ENCODE assay signal across 8 cellular contexts in the genomic region with DNA sequence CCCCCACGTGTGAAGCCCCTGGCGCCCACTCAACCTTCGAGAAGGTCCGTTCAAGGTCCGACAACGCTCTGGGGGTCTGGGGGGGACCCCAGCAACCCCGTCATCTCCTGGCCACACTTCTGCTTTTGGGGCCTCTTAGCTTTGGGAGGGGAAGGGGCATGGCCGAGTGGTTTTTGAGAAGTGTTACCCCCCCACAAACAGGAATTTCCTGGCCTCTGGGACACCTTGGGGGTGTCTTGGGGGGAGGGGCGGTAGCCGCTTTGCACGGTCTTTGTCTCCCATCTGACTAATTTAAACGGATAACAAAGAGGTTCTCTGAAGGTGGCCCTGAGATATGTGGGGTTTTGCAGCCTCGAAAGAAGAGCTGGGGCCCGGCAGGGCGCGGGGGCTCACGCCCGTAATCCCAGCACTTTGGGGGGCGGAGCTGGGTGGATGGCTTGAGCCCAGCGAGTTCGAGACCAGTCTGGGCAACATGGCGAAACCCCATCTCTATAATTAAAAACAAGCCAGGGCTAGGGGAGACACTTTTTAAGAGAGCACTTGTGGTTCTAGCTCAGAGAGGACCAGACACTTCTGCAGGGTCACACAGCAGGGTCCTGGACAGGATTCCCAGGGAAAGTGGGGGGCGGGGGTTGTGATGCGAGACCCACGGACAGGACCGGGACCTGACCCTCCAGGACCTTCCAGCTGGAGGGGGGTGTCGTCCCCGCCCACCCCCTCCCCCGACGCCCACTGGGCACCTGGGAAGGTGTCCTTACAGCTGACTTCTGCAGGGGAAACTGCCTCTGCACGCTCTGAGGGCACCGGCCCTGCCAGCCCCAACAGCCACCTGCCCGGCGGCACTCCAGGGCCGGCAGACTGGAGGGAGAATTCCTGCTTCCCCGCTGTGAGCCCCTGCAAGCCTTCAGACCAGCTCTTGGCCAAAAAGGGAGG. TPM values are rescaled to one million over a fixed set of nuclear protein-coding genes. Genes with fewer than 3 reads are reported as not detected.
DNase-seq lines count a peak whose midpoint lies in the region; ATAC-seq and TF ChIP-seq lines count a peak whose summit lies in the region.

No MANE protein-coding gene starts in this region.

- H3K27ac Mint-ChIP-seq in chondrocyte (ENCODE audit: unreplicated experiment) = peak overlapping the region; percentile 91

- WGBS in thyroid gland, 2 donors = 3 to 7% methylated on average over 17 to 20 of the region's 36 CpGs

- H3K27me3 ChIP-seq in lower lobe of right lung (ENCODE audit: low read depth) = no peaks in the 10 kb centered on the region
- no peaks in the 10 kb centered on the region for H3K27me3 ChIP-seq in thyroid gland

- TF ChIP-seq CTCF in chondrocyte (IDR thresholded peaks at IDR 0.05) (no peak), lower lobe of right lung (IDR thresholded peaks at IDR 0.05) (no peak), thyroid gland (IDR thresholded peaks at IDR 0.05) (no peak)

- no peaks in the 10 kb centered on the region for H3K9me3 ChIP-seq in lower lobe of right lung
- no peaks in the 10 kb centered on the region for H3K9me3 ChIP-seq in thyroid gland

- H3K4me1 Mint-ChIP-seq in chondrocyte (ENCODE audit: low read depth) = peaks cover 33% of the 10 kb centered on the region

- peak overlapping the region; percentile 91 for H3K4me3 ChIP-seq in lower lobe of right lung
- H3K4me3 ChIP-seq in thyroid gland (replicated peaks in 1 of 3) = peak overlapping the region; percentile 84 to 91 (median 86)

- peaks cover 18% of the 10 kb centered on the region for H3K36me3 ChIP-seq in lower lobe of right lung
- H3K36me3 ChIP-seq in thyroid gland = peaks cover 5 to 6% of the 10 kb centered on the region in 2 donors

- H3K4me3 Mint-ChIP-seq in chondrocyte (ENCODE audit: unreplicated experiment) = peak overlapping the region; percentile 91

- H3K9me3 Mint-ChIP-seq in chondrocyte (ENCODE audit: low read depth) = no peaks in the 10 kb centered on the region

- DNase-seq in NCI-H748 (lab: John Stamatoyannopoulos, UW; ENCODE audit: unreplicated experiment) (peak; percentile 27), NCI-H748 treated with DMSO at 0.1 percent for 48 hours (lab: John Stamatoyannopoulos, UW) (no peak), chondrocyte (ENCODE audit: low spot score) (no peak), lower lobe of right lung (no peak), thyroid gland (peak; percentile 60 to 71), hypothalamus (lab: John Stamatoyannopoulos, UW) (no peak), NCI-H1436 (lab: John Stamatoyannopoulos, UW) (no peak)

- peaks cover 54% of the 10 kb centered on the region for H3K4me1 ChIP-seq in lower lobe of right lung
- peaks cover 22 to 47% of the 10 kb centered on the region in 2 donors for H3K4me1 ChIP-seq in thyroid gland

- peaks cover 5% of the 10 kb centered on the region for H3K36me3 Mint-ChIP-seq in chondrocyte (ENCODE audit: low read depth)

- intact Hi-C loops in lower lobe of right lung (cut with DNase I) (no loop called here), thyroid gland (cut with DNase I) (no loop called here)

- TF ChIP-seq POLR2A in thyroid gland (IDR thresholded peaks at IDR 0.05) = no peak

- H3K27ac ChIP-seq in lower lobe of right lung = peak overlapping the region; percentile 98
- peak overlapping the region; percentile 88 to 96 (median 92) for H3K27ac ChIP-seq in thyroid gland

- ATAC-seq in lower lobe of right lung = peak; percentile 5 to 10

- no peaks in the 10 kb centered on the region for H3K27me3 Mint-ChIP-seq in chondrocyte (ENCODE audit: low read depth)

TF ChIP-seq in PFSK-1, 5 proteins besides CTCF, POLR2A, EP300 and RAD21:
- TF ChIP-seq TAF1 (IDR thresholded peaks at IDR 0.05; ENCODE audit: borderline replicate concordance, insufficient read depth, low read length) (no peak), POLR2AphosphoS5 (IDR thresholded peaks at IDR 0.05; ENCODE audit: low read depth, low read length) (0 out of 2 replicates have a peak, but pooled peaks have one; percentile 3)

RNA-seq across cellular contexts. Expression of gene CNN2, which starts 0.9 kb away (rescaled TPM):
- polyA plus RNA-seq in PFSK-1 (2012; ENCODE audit: insufficient read length, low read depth) = 109 TPM
- 258 to 363 TPM (median 357 TPM) in 3 replicates for total RNA-seq in chondrocyte
- total RNA-seq in lower lobe of right lung = 158 TPM
- 10 to 100 TPM; 60.7 to 88.2 (median 82.2) TPM for total RNA-seq in thyroid gland

RNA-seq across cellular contexts. Expression of gene RNU6-2, which starts 6.0 kb away (rescaled TPM):
- not detected for polyA plus RNA-seq in PFSK-1 (2012; ENCODE audit: insufficient read length, low read depth)
- total RNA-seq in chondrocyte = not detected in 3 replicates
- total RNA-seq in lower lobe of right lung = not detected
- not detected for total RNA-seq in thyroid gland

RNA-seq across cellular contexts. Expression of gene TMEM259, which starts 6.4 kb away (rescaled TPM):
- 226 TPM for polyA plus RNA-seq in PFSK-1 (2012; ENCODE audit: insufficient read length, low read depth)
- 120 to 130 TPM (median 120 TPM) in 3 replicates for total RNA-seq in chondrocyte
- 159 TPM for total RNA-seq in lower lobe of right lung
- total RNA-seq in thyroid gland = 100 to 1,000 TPM; 162 to 238 (median 192) TPM

RNA-seq across cellular contexts. Expression of gene ABCA7, which starts 12.6 kb away (rescaled TPM):
- polyA plus RNA-seq in PFSK-1 (2012; ENCODE audit: insufficient read length, low read depth) = 6.5 TPM
- total RNA-seq in chondrocyte = 6.7 to 15.9 TPM (median 8.9 TPM) in 3 replicates
- total RNA-seq in lower lobe of right lung = 53.3 TPM
- total RNA-seq in thyroid gland = 10 to 100 TPM; 15.5 to 58.7 (median 29.8) TPM

RNA-seq across cellular contexts. Expression of gene GRIN3B, which starts 27.1 kb away (rescaled TPM):
- 0.58 TPM for polyA plus RNA-seq in PFSK-1 (2012; ENCODE audit: insufficient read length, low read depth)
- total RNA-seq in chondrocyte = 0.31 to 0.67 TPM (median 0.33 TPM) in 3 replicates
- total RNA-seq in lower lobe of right lung = 3.0 TPM
- total RNA-seq in thyroid gland = under 1 TPM in 1 of 4 donors, not detected in 3; 0.22 TPM

Comparison
In these comparisons a context has a peak if more than half of its experiments do, and no peak if none do; other contexts are left out.
1. DNase-seq: peak in NCI-H748 (single experiment) and thyroid gland (2 of 2); none in NCI-H748 treated with DMSO at 0.1 percent for 48 hours (single experiment), chondrocyte (single experiment), lower lobe of right lung (single experiment), hypothalamus (0 of 51) and NCI-H1436 (single experiment).